In the genomic region with DNA sequence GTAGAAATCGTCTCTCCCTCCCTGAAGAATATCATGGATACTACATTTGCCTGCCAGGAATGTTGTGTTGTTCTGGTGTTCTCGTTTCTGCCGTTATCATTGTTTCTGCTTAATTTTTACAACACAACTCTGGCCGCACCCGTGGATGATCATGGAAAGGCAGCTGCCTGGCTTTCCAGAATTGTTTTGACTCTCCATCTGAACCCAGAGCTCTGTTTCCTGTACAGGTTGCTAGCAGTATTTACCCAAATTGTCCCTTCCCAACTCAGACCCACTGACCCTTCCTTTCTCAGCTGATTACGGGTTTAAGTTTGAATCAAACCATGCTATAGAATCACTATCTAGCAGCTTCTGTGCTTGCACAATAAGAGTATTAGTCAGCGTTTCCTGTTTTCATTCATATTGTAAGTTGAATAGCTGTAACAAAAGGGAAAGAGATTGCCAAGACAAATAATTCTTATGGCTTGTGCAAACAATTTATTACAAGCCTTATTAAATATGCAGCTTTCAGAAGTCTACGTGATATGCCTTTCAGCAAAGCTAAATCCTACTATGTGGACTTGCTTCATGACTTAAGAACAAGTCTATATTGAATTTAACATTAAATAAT, we compare ENCODE assay signal across 9 cellular contexts.
DNase-seq lines count a peak whose midpoint lies in the region; ATAC-seq and TF ChIP-seq lines count a peak whose summit lies in the region.
"Had no signal": no experiment of that assay in that cellular context is flagged by ENCODE, and none has a peak within 500 bp of the region (broad histone marks: within the 10 kb centered on the region; RNA-seq: fewer than 3 reads in every experiment).

No MANE protein-coding gene starts in this region.

- H3K4me1 ChIP-seq in colonic mucosa, result peaks cover 4% of the 10 kb centered on the region

- H3K36me3 ChIP-seq in colonic mucosa, result no peaks in the 10 kb centered on the region

- no peak overlapping the region for H3K4me3 ChIP-seq in colonic mucosa

- no peak for TF ChIP-seq CTCF in colonic mucosa (IDR thresholded peaks at IDR 0.05)
- no peak for TF ChIP-seq CTCF in omental fat pad (IDR thresholded peaks at IDR 0.05)

- H3K9me3 ChIP-seq in colonic mucosa, result no peaks in the 10 kb centered on the region

- peak; percentile 60 to 71 for ATAC-seq in activated CD4-positive, CD25-positive, alpha-beta regulatory T cell treated with anti-CD3 and anti-CD28 coated beads, Interleukin-2, amount 50 U/mL, for 24 hours
- peak; percentile 63 for ATAC-seq in omental fat pad (ENCODE audit: low FRiP score)
- no peak for ATAC-seq in GM18511 (IDR thresholded peaks at IDR 0.05; ENCODE audit: unreplicated experiment)

- no peak for DNase-seq in activated CD4-positive, CD25-positive, alpha-beta regulatory T cell treated with anti-CD3 and anti-CD28 coated beads, Interleukin-2, amount 50 U/mL, for 72 hours
- DNase-seq in NCI-H69 (lab: John Stamatoyannopoulos, UW), result peak; percentile 94
- DNase-seq in colonic mucosa, result no peak
- no peak for DNase-seq in omental fat pad (ENCODE audit: low spot score)
- no peak for DNase-seq in erythroblast (lab: John Stamatoyannopoulos, UW)
- no peak for DNase-seq in activated CD4-positive, alpha-beta T cell treated with anti-CD3 and anti-CD28 coated beads, Interleukin-2, amount 50 U/mL, for 48 hours
- DNase-seq: DND-41 had no signal

- no peak for TF ChIP-seq POLR2A in erythroblast (IDR thresholded peaks at IDR 0.05; ENCODE audit: low read length)

- no peak overlapping the region for H3K9ac ChIP-seq in colonic mucosa (ENCODE audit: low read depth in 2 of 2, low read length in 2 of 2)

- intact Hi-C loops in colonic mucosa (cut with DNase I), result no loop called here

- no peaks in the 10 kb centered on the region for H3K27me3 ChIP-seq in colonic mucosa

- H3K27ac ChIP-seq in colonic mucosa, result peak overlapping the region; percentile 19
